In the genomic region with DNA sequence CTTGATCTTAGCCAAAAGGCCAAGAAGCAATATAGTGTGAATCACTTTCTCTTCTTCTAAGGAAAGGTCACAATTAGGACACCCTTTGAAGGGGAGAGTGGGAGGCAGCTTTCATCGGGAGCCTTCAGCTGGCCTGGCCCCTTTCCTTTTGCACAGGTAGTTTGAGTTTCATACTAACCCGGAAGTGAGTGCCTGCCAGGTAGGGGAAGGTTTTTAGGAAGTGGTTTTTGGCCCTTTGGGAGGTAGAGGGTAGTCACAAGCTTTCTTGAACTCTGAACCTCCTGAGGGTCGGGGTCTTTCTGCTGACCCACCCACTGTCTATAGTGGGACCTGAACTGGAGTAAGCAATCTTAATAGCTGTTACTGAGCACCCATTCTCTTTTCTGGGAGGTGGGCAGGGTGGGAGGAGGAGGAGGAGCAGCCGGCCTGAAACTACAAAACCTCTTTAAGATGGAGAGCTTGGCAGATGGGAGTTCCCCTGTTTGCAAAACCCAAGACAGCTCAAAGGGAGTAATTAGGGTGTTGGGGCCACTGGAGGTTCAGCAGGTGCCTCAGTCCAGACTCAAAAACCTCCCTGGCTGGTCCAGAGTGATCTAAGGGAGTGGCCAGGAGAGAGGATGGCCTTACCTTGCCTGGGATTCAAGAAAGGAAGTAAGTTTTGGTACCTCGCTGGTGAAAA, we compare ENCODE assay signal across 9 cellular contexts. TPM values are rescaled to one million over a fixed set of nuclear protein-coding genes. Genes with fewer than 3 reads are reported as not detected.
A peak's percentile ranks its signal among the peaks of the same experiment; 100 is the strongest.
DNase-seq lines count a peak whose midpoint lies in the region; ATAC-seq and TF ChIP-seq lines count a peak whose summit lies in the region.
"Had no signal": no experiment of that assay in that cellular context is flagged by ENCODE, and none has a peak within 500 bp of the region (broad histone marks: within the 10 kb centered on the region; RNA-seq: fewer than 3 reads in every experiment).

No MANE protein-coding gene starts in this region.

- no peaks in the 10 kb centered on the region; a peak in 1 of 3 replicates for H3K36me3 ChIP-seq in HEK293 (ENCODE audit: control insufficient read depth in 2 of 2, insufficient read depth in 1 of 2, low read length in 2 of 2)
- H3K36me3 ChIP-seq in mucosa of descending colon (ENCODE audit: low read depth) = no peaks in the 10 kb centered on the region

- CTCF ChIA-PET in HEK293 (lab: Yijun Ruan, JAX) (no interaction called here), T-cell (lab: Charles Lee) (interaction anchor here in 1 of 2 donors (0.5 kb wide), 1 partner anchor 24 kb away, joined by 6 read pairs; no protein-coding TSS in a partner anchor)

- POLR2A ChIA-PET in HEK293 (lab: Yijun Ruan, JAX) = no interaction called here
- POLR2A ChIA-PET in T-cell (lab: Charles Lee) = interaction anchor here (0.6 to 0.9 kb wide), 2 partner anchors 13 to 121 kb away, joined by 3 to 5 read pairs; no protein-coding TSS in a partner anchor

- DNase-seq in T-cell (peak in 17 of 34 experiments; percentile 1 to 32 (median 10)), mucosa of descending colon (peak in 1 of 3 donors; percentile 27), DMS53 (lab: John Stamatoyannopoulos, UW) (no peak), retina (no peak), amygdala (lab: John Stamatoyannopoulos, UW) (no peak), NCI-H526 (lab: John Stamatoyannopoulos, UW) (no peak)
- DNase-seq: NCI-H526 treated with DMSO at 0.1 percent for 48 hours had no signal

- peak overlapping the region; percentile 25 to 89 (median 61) for H3K4me3 Mint-ChIP-seq in T-cell

- H3K4me1 Mint-ChIP-seq in T-cell = peaks cover 73 to 79% (median 77%) of the 10 kb centered on the region in 3 donors

- H3K9me3 ChIP-seq in HEK293 (ENCODE audit: control insufficient read depth, insufficient read depth, low read depth, low read length) (no peaks in the 10 kb centered on the region), mucosa of descending colon (no peaks in the 10 kb centered on the region)

- no peaks in the 10 kb centered on the region for H3K36me3 Mint-ChIP-seq in T-cell

- H3K4me1 ChIP-seq in HEK293 (ENCODE audit: control insufficient read depth, insufficient read depth, low read length) (peaks cover 47% of the 10 kb centered on the region), mucosa of descending colon (ENCODE audit: low read depth) (peaks cover 32% of the 10 kb centered on the region)

- H3K9me3 Mint-ChIP-seq in T-cell = no peaks in the 10 kb centered on the region

- H3K27ac Mint-ChIP-seq in T-cell = peak overlapping the region; percentile 17 to 87

- intact Hi-C loops in mucosa of descending colon (cut with DNase I, micrococcal nuclease) = no loop called here

- ATAC-seq in GM18511 (IDR thresholded peaks at IDR 0.05; ENCODE audit: unreplicated experiment) = peak; percentile 59
- ATAC-seq in T-cell (replicated peaks in 1 of 4) = peak in 3 of 4 experiments; percentile 23 to 33 (median 28)
- peak; percentile 22 for ATAC-seq in mucosa of descending colon

- no peak overlapping the region for H3K4me3 ChIP-seq in HEK293 (ENCODE audit: low read depth, low read length)
- H3K4me3 ChIP-seq in mucosa of descending colon = no peak overlapping the region

- H3K27me3 Mint-ChIP-seq in T-cell = no peaks in the 10 kb centered on the region

- no peak overlapping the region for H3K27ac ChIP-seq in HEK293 (ENCODE audit: extremely low read depth, low read depth, low read length)

- TF ChIP-seq CTCF in HEK293 (tag by site-specific recombination; IDR thresholded peaks at IDR 0.05) = no peak
- no peak for TF ChIP-seq CTCF in mucosa of descending colon (IDR thresholded peaks at IDR 0.05)

TF ChIP-seq in HEK293, 187 proteins besides CTCF, POLR2A, EP300 and RAD21:
- TF ChIP-seq PRDM1 (tag by site-specific recombination; IDR thresholded peaks at IDR 0.05) (peak; percentile 88), ZNF423 (tag by site-specific recombination; IDR thresholded peaks at IDR 0.05) (no peak), ZNF404 (tag by site-specific recombination; IDR thresholded peaks at IDR 0.05) (no peak), ZNF626 (tag by site-specific recombination; IDR thresholded peaks at IDR 0.05) (no peak), BCL11A (tag by site-specific recombination; IDR thresholded peaks at IDR 0.05; ENCODE audit: low read depth) (no peak), SP7 (tag by site-specific recombination; IDR thresholded peaks at IDR 0.05) (0 out of 2 replicates have a peak, but pooled peaks have one; percentile 13)

RNA-seq across cellular contexts. Expression of gene LARP1, which starts 6.0 kb away (rescaled TPM):
- total RNA-seq in T-cell = 100 to 1,000 TPM; 137 to 201 (median 182) TPM
- total RNA-seq in mucosa of descending colon = 100 to 1,000 TPM; 127 to 157 (median 140) TPM
